Comparison of ENCODE assay signal across 11 cellular contexts in the genomic region with DNA sequence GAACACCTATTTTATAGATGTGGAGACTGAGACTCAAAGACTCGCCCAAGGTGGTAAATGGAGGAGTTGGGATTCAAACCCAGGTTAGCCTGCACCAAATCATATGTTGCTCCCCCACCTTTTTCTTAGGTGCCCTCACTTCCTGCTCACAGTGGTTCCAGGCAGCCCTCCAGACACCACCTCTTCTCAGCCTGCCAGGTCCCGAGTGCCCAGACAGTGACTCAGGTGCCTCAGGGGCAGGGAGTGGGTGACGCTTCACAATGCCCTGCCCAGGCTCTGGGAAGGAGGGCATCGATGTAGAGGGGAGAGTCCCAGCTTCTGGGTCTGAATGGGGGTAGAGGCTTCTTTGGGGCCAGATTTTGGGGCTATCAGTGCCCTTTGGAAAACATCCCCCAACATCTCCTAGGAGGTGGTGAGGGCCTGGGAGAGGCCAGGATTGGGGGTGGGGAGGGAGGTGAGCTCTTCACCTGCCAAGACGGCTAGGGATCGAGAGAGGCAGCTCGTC. TPM values are rescaled to one million over a fixed set of nuclear protein-coding genes. Genes with fewer than 3 reads are reported as not detected.
DNase-seq lines count a peak whose midpoint lies in the region; ATAC-seq and TF ChIP-seq lines count a peak whose summit lies in the region.
"Had no signal": no experiment of that assay in that cellular context is flagged by ENCODE, and none has a peak within 500 bp of the region (broad histone marks: within the 10 kb centered on the region; RNA-seq: fewer than 3 reads in every experiment).

No MANE protein-coding gene starts in this region.

- H2BK15ac ChIP-seq in mesendoderm (replicated peaks; ENCODE audit: low read depth): no peak overlapping the region

- intact Hi-C loops in heart left ventricle (cut with DNase I): no loop called here
- intact Hi-C loops in cardiac septum (cut with DNase I): no loop called here
- intact Hi-C loops in mammary epithelial cell (cut with micrococcal nuclease): loop anchor here (1.0 to 10.0 kb wide), 5 partner anchors 21 to 411 kb away; a partner anchor contains a TSS
- intact Hi-C loops in uterus (cut with DNase I; ENCODE audit: low total_unique reads): no loop called here

- TF ChIP-seq POLR2A in heart left ventricle (IDR thresholded peaks at IDR 0.05): no peak
- TF ChIP-seq POLR2A in uterus (IDR thresholded peaks at IDR 0.05): no peak

- peak overlapping the region; percentile 4 for H3K4ac ChIP-seq in mesendoderm (ENCODE audit: low read depth, low read length)

- H3K79me1 ChIP-seq in mesendoderm (ENCODE audit: low read length): no peaks in the 10 kb centered on the region

- H3K9me3 ChIP-seq in heart left ventricle (no peaks in the 10 kb centered on the region), mammary epithelial cell (replicated peaks; ENCODE audit: insufficient read depth, low read length) (no peaks in the 10 kb centered on the region), uterus (no peaks in the 10 kb centered on the region), MM.1S (replicated peaks; ENCODE audit: insufficient read depth, low read length) (no peaks in the 10 kb centered on the region)

- peak overlapping the region; percentile 91 for H3K4me2 ChIP-seq in mammary epithelial cell (ENCODE audit: insufficient read depth, low read depth, low read length)
- no peak overlapping the region for H3K4me2 ChIP-seq in mesendoderm (ENCODE audit: low read length)
- H3K4me2 ChIP-seq in MM.1S (ENCODE audit: low read depth, low read length): no peak overlapping the region

- H3K9me2 ChIP-seq in MM.1S (replicated peaks; ENCODE audit: insufficient read depth, low read length): no peaks in the 10 kb centered on the region

- H2AK5ac ChIP-seq in mesendoderm (ENCODE audit: low read length): no peak overlapping the region

- peak in 2 of 5 donors; percentile 9 to 43 for DNase-seq in heart left ventricle
- DNase-seq in cardiac septum (ENCODE audit: low spot score): no peak
- DNase-seq in mammary epithelial cell: peak; percentile 97
- DNase-seq in mesendoderm: peak; percentile 86
- no peak for DNase-seq in uterus
- DNase-seq in NCI-H1105 treated with DMSO at 0.1 percent for 48 hours (lab: John Stamatoyannopoulos, UW): no peak
- DNase-seq in MM.1S: no peak
- DNase-seq in RPMI8226: no peak
- DNase-seq: GF-D8; stimulated activated CD4-positive, alpha-beta T cell treated with anti-CD3 and anti-CD28 coated beads, Interleukin-2, amount 100 ng/mL, for 24 hours had no signal

- WGBS in heart left ventricle, 4 donors: 60 to 76% (median 67%) methylated on average over 4 to 7 of the region's 7 CpGs
- WGBS in mammary epithelial cell (ENCODE audit: low coverage, missing lambda C conversion rate): 0% methylated on average over 4 of the region's 7 CpGs
- WGBS in mesendoderm (ENCODE audit: extremely low coverage, insufficient coverage, low lambda C conversion rate): no CpG with 5 or more reads among the region's 7 CpGs

- H3K4me3 ChIP-seq in heart left ventricle (no peak overlapping the region), mammary epithelial cell (replicated peaks in 1 of 3; ENCODE audit: insufficient read depth in 1 of 3, low read depth in 2 of 3, low read length in 3 of 3) (peak overlapping the region; percentile 10 to 30 (median 14)), mesendoderm (ENCODE audit: low read length) (no peak overlapping the region), uterus (no peak overlapping the region), MM.1S (ENCODE audit: low read length) (no peak overlapping the region)

- no peaks in the 10 kb centered on the region for H3K36me3 ChIP-seq in heart left ventricle
- no peaks in the 10 kb centered on the region for H3K36me3 ChIP-seq in mammary epithelial cell (ENCODE audit: insufficient read depth, low read length)
- H3K36me3 ChIP-seq in mesendoderm (ENCODE audit: control insufficient read depth, insufficient read depth, low read length): no peaks in the 10 kb centered on the region
- no peaks in the 10 kb centered on the region for H3K36me3 ChIP-seq in uterus
- no peaks in the 10 kb centered on the region for H3K36me3 ChIP-seq in MM.1S (replicated peaks; ENCODE audit: insufficient read depth, low read length)

- CTCF ChIA-PET in mammary epithelial cell (lab: Charles Lee; ENCODE audit: low non-redundant PET): interaction anchor here (1.4 kb wide), 1 partner anchor 21 kb away, joined by 7 read pairs; no protein-coding TSS in a partner anchor

- no peak for TF ChIP-seq CTCF in heart left ventricle (IDR thresholded peaks at IDR 0.05)
- no peak for TF ChIP-seq CTCF in mammary epithelial cell (conservative IDR thresholded peaks at IDR 0.05 in 1 of 2, IDR thresholded peaks at IDR 0.05 in 1 of 2; ENCODE audit: extremely low read depth in 1 of 2, insufficient read depth in 1 of 2, low read depth in 1 of 2, low read length in 2 of 2)
- no peak for TF ChIP-seq CTCF in uterus (IDR thresholded peaks at IDR 0.05)
- no peak for TF ChIP-seq CTCF in MM.1S (IDR thresholded peaks at IDR 0.05; ENCODE audit: low read length)

- H3K23ac ChIP-seq in mesendoderm (ENCODE audit: low read length): no peak overlapping the region

- no peaks in the 10 kb centered on the region for H3K79me2 ChIP-seq in mammary epithelial cell (ENCODE audit: insufficient read depth, low read length)
- H3K79me2 ChIP-seq in mesendoderm (ENCODE audit: control insufficient read depth, insufficient read depth, low read length): no peaks in the 10 kb centered on the region
- no peaks in the 10 kb centered on the region for H3K79me2 ChIP-seq in MM.1S (ENCODE audit: low read length)

- H3K9ac ChIP-seq in mammary epithelial cell (ENCODE audit: insufficient read depth, low read length) (peak overlapping the region; percentile 89), mesendoderm (ENCODE audit: low read length) (no peak overlapping the region), MM.1S (ENCODE audit: low read length) (no peak overlapping the region)

- no peak overlapping the region for H4K5ac ChIP-seq in mesendoderm (ENCODE audit: low read length)

- peak overlapping the region; percentile 49 for H3K56ac ChIP-seq in mesendoderm (ENCODE audit: low read length)

- peak overlapping the region; percentile 6 for H2BK5ac ChIP-seq in mesendoderm (ENCODE audit: low read length)

- TSS peak; percentile 85 for BruUV-seq in mammary epithelial cell (replicated peaks; lab: Mats Ljungman, UMichigan)

- H3K27ac ChIP-seq in heart left ventricle: peak overlapping the region; percentile 55 to 98 (median 88)
- H3K27ac ChIP-seq in mammary epithelial cell (ENCODE audit: insufficient read depth, low read depth, low read length): peak overlapping the region; percentile 99
- peak overlapping the region; percentile 88 for H3K27ac ChIP-seq in mesendoderm (ENCODE audit: low read depth, low read length)
- H3K27ac ChIP-seq in uterus: peak overlapping the region; percentile 61 to 68
- no peak overlapping the region for H3K27ac ChIP-seq in MM.1S (ENCODE audit: low read length)

- H2BK120ac ChIP-seq in mesendoderm (ENCODE audit: low read depth, low read length): no peak overlapping the region

- H2AFZ ChIP-seq in mammary epithelial cell (ENCODE audit: low read depth, low read length): peak overlapping the region; percentile 54
- no peak overlapping the region for H2AFZ ChIP-seq in MM.1S (ENCODE audit: low read length)

- H3K27me3 ChIP-seq in heart left ventricle (no peaks in the 10 kb centered on the region), mammary epithelial cell (ENCODE audit: insufficient read depth, low read length) (no peaks in the 10 kb centered on the region), mesendoderm (ENCODE audit: insufficient read depth, low read length, poor library complexity) (no peaks in the 10 kb centered on the region), uterus (no peaks in the 10 kb centered on the region), MM.1S (replicated peaks; ENCODE audit: insufficient read depth, low read length) (no peaks in the 10 kb centered on the region)

- peaks cover 11% of the 10 kb centered on the region for H3F3A ChIP-seq in MM.1S (ENCODE audit: insufficient read depth, low read length)

- peaks cover 7 to 36% (median 22%) of the 10 kb centered on the region in 12 donors for H3K4me1 ChIP-seq in heart left ventricle
- peaks cover 59% of the 10 kb centered on the region for H3K4me1 ChIP-seq in mammary epithelial cell (ENCODE audit: insufficient read depth, low read length)
- peaks cover 10% of the 10 kb centered on the region for H3K4me1 ChIP-seq in mesendoderm (ENCODE audit: control insufficient read depth, low read depth, low read length)
- peaks cover 8 to 10% of the 10 kb centered on the region in 2 donors for H3K4me1 ChIP-seq in uterus
- peaks cover 16% of the 10 kb centered on the region for H3K4me1 ChIP-seq in MM.1S (ENCODE audit: low read length)

- H4K20me1 ChIP-seq in mammary epithelial cell (ENCODE audit: insufficient read depth, low read length) (no peaks in the 10 kb centered on the region), MM.1S (ENCODE audit: insufficient read depth, low read length) (no peaks in the 10 kb centered on the region)

- H4K8ac ChIP-seq in mesendoderm (ENCODE audit: low read depth, low read length): no peak overlapping the region

- dilution Hi-C loops in mammary epithelial cell (cut with HindIII; ENCODE audit: low sequenced_read_pairs): no loop called here

- H3K18ac ChIP-seq in mesendoderm (ENCODE audit: low read length): peak overlapping the region; percentile 17

- ATAC-seq in heart left ventricle: peak in 1 of 4 donors; percentile 21

- in situ Hi-C loops in mammary epithelial cell (cut with MboI; ENCODE audit: low sequenced_read_pairs in 2 of 2): loop anchor here in 1 of 2 donors (10.0 kb wide), 1 partner anchor 99 kb away; a partner anchor contains a TSS

RNA-seq across cellular contexts. Expression of a gene that starts 5.2 kb away (rescaled TPM):
- total RNA-seq in heart left ventricle (10 to 100 TPM; 61.3 to 95.4 (median 74.9) TPM), cardiac septum (78.0 TPM), mammary epithelial cell (100 to 1,000 TPM in 1 of 2 donors, 10 to 100 TPM in 1; 58.9 to 110 TPM), uterus (10 to 100 TPM; 32.1 to 92.1 (median 69.1) TPM)
- polyA plus RNA-seq in heart left ventricle (100 to 1,000 TPM in 1 of 2 donors, 10 to 100 TPM in 1; 66.5 to 181 TPM), mammary epithelial cell (32.8 TPM)
- 49.1 TPM for polyA minus RNA-seq in mammary epithelial cell
- polyA plus RNA-seq in mesendoderm (2013, experiment 1 of 2): 26.1 TPM
- 26.0 TPM for polyA plus RNA-seq in mesendoderm (2013, experiment 2 of 2)

RNA-seq across cellular contexts. Expression of a gene that starts 20.2 kb away (rescaled TPM):
- 100 to 1,000 TPM; 137 to 381 (median 193) TPM for total RNA-seq in heart left ventricle
- polyA plus RNA-seq in heart left ventricle: 100 to 1,000 TPM; 189 to 362 TPM
- total RNA-seq in cardiac septum: 164 TPM
- total RNA-seq in mammary epithelial cell: 100 to 1,000 TPM; 206 to 209 TPM
- 616 TPM for polyA plus RNA-seq in mammary epithelial cell
- 360 TPM for polyA minus RNA-seq in mammary epithelial cell
- 126 TPM for polyA plus RNA-seq in mesendoderm (2013, experiment 1 of 2)
- polyA plus RNA-seq in mesendoderm (2013, experiment 2 of 2): 132 TPM
- 10 to 100 TPM in 2 of 4 donors, 1 to 10 TPM in 2; 3.7 to 32.3 (median 7.3) TPM for total RNA-seq in uterus

RNA-seq across cellular contexts. Expression of a gene that starts 20.9 kb away (rescaled TPM):
- total RNA-seq in heart left ventricle (not detected), cardiac septum (not detected), mammary epithelial cell (not detected), uterus (under 1 TPM in 2 of 4 donors, not detected in 2; 0.43 to 0.83 TPM)
- polyA plus RNA-seq in heart left ventricle (not detected), mammary epithelial cell (0.08 TPM)
- not detected for polyA minus RNA-seq in mammary epithelial cell
- 0.06 TPM for polyA plus RNA-seq in mesendoderm (2013, experiment 1 of 2)
- 0.03 TPM for polyA plus RNA-seq in mesendoderm (2013, experiment 2 of 2)
- total RNA-seq: subcutaneous adipose tissue had no signal

RNA-seq across cellular contexts. Expression of a gene that starts 28.7 kb away (rescaled TPM):
- total RNA-seq in heart left ventricle (10 to 100 TPM; 13.8 to 26.9 (median 19.1) TPM), cardiac septum (16.3 TPM), mammary epithelial cell (10 to 100 TPM; 26.9 to 29.8 TPM), uterus (10 to 100 TPM in 3 of 4 donors, 1 to 10 TPM in 1; 4.1 to 55.6 (median 18.0) TPM)
- polyA plus RNA-seq in heart left ventricle (10 to 100 TPM; 13.8 to 31.6 TPM), mammary epithelial cell (53.1 TPM)
- 22.7 TPM for polyA minus RNA-seq in mammary epithelial cell
- polyA plus RNA-seq in mesendoderm (2013, experiment 1 of 2): 9.0 TPM
- polyA plus RNA-seq in mesendoderm (2013, experiment 2 of 2): 8.8 TPM

RNA-seq across cellular contexts. Expression of a gene that starts 28.7 kb away (rescaled TPM):
- total RNA-seq in heart left ventricle: 1 to 10 TPM; 1.6 to 7.9 (median 2.5) TPM
- 1 to 10 TPM; 1.3 to 1.8 TPM for polyA plus RNA-seq in heart left ventricle
- total RNA-seq in cardiac septum: 2.0 TPM
- 10 to 100 TPM in 1 of 2 donors, 1 to 10 TPM in 1; 5.5 to 21.8 TPM for total RNA-seq in mammary epithelial cell
- 6.2 TPM for polyA plus RNA-seq in mammary epithelial cell
- polyA minus RNA-seq in mammary epithelial cell: 3.6 TPM
- polyA plus RNA-seq in mesendoderm (2013, experiment 1 of 2): 1.7 TPM
- 1.2 TPM for polyA plus RNA-seq in mesendoderm (2013, experiment 2 of 2)
- 10 to 100 TPM in 2 of 4 donors, 1 to 10 TPM in 2; 8.2 to 20.7 (median 10.9) TPM for total RNA-seq in uterus

Comparison
In these comparisons a context has a peak if more than half of its experiments do, and no peak if none do; other contexts are left out.
1. DNase-seq: peak in mammary epithelial cell (single experiment) and mesendoderm (single experiment); none in cardiac septum (single experiment), uterus (0 of 2), NCI-H1105 treated with DMSO at 0.1 percent for 48 hours (single experiment), MM.1S (single experiment) and RPMI8226 (single experiment).
2. H3K4me3 ChIP-seq: peak in mammary epithelial cell (3 of 3); none in heart left ventricle (0 of 12), mesendoderm (single experiment), uterus (0 of 2) and MM.1S (single experiment).